16 cellular contexts compared by ENCODE assay signal in genomic region chr19:8511573-8512101, GRCh38. TPM values are rescaled to one million over a fixed set of nuclear protein-coding genes. Genes with fewer than 3 reads are reported as not detected.
DNase-seq lines count a peak whose midpoint lies in the region; ATAC-seq, FAIRE-seq and TF ChIP-seq lines count a peak whose summit lies in the region.
"Had no signal": no experiment of that assay in that cellular context is flagged by ENCODE, and none has a peak within 500 bp of the region (broad histone marks: within the 10 kb centered on the region; RNA-seq: fewer than 3 reads in every experiment).

No MANE protein-coding gene starts in this region.

- no peak overlapping the region for H2BK15ac ChIP-seq in mesendoderm (replicated peaks; ENCODE audit: low read depth)

- TF ChIP-seq EP300 in A549 (IDR thresholded peaks at IDR 0.05) = no peak

- CTCF ChIA-PET in A549 (lab: Yijun Ruan, JAX) = no interaction called here

- H3K27ac ChIP-seq in A549 (peak overlapping the region in 1 of 2 experiments; percentile 99; a peak in 2 of 6 replicates), mesendoderm (ENCODE audit: low read depth, low read length) (no peak overlapping the region)
- H3K27ac ChIP-seq: cardiac muscle cell had no signal

- no peaks in the 10 kb centered on the region; the same call in 1 of the 2 replicates for H3K36me3 ChIP-seq in H7 (replicated peaks; ENCODE audit: control insufficient read depth, insufficient read depth, low read length)
- peaks cover 3% of the 10 kb centered on the region for H3K36me3 ChIP-seq in bronchial epithelial cell (ENCODE audit: control insufficient read depth, insufficient read depth, low read length)
- H3K36me3 ChIP-seq in mesendoderm (ENCODE audit: control insufficient read depth, insufficient read depth, low read length) = no peaks in the 10 kb centered on the region
- H3K36me3 ChIP-seq: cardiac muscle cell had no signal

- H2AK5ac ChIP-seq in mesendoderm (ENCODE audit: low read length) = no peak overlapping the region

- peaks cover 3% of the 10 kb centered on the region for H3K79me1 ChIP-seq in mesendoderm (ENCODE audit: low read length)

- H3K27me3 ChIP-seq in H7 (ENCODE audit: control insufficient read depth, insufficient read depth, low read length) (no peaks in the 10 kb centered on the region), bronchial epithelial cell (ENCODE audit: control insufficient read depth, insufficient read depth, low read length) (no peaks in the 10 kb centered on the region), mesendoderm (ENCODE audit: insufficient read depth, low read length, poor library complexity) (no peaks in the 10 kb centered on the region)
- H3K27me3 ChIP-seq: cardiac muscle cell had no signal

- no peak for DNase-seq in A549 (ENCODE audit: low read depth in 1 of 2, low spot score in 1 of 2)
- no peak for DNase-seq in H7
- DNase-seq in bronchial epithelial cell (ENCODE audit: low read depth) = peak; percentile 33
- DNase-seq in mesendoderm = peak; percentile 25
- no peak for DNase-seq in T-helper 1 cell
- no peak for DNase-seq in erythroblast (lab: John Stamatoyannopoulos, UW)
- no peak for DNase-seq in cardiac septum (ENCODE audit: low spot score)
- DNase-seq: activated CD4-positive, alpha-beta T cell treated with anti-CD3 and anti-CD28 coated beads, Interleukin-2, amount 50 U/mL, for 1 hour; activated T-cell treated with anti-CD3 and anti-CD28 coated beads for 4 hours; COR-L47; effector CD4-positive, alpha-beta T cell; NCI-H2107 had no signal

- intact Hi-C loops in cardiac septum (cut with DNase I) = no loop called here

- no peak for FAIRE-seq in A549 (lab: Jason Lieb, UNC)
- no peak for FAIRE-seq in bronchial epithelial cell (lab: Jason Lieb, UNC)
- FAIRE-seq: H54 had no signal

- peaks cover 18% of the 10 kb centered on the region for H3K4me1 ChIP-seq in A549
- H3K4me1 ChIP-seq in mesendoderm (ENCODE audit: control insufficient read depth, low read depth, low read length) = peaks cover 4% of the 10 kb centered on the region

- no peak overlapping the region for H4K5ac ChIP-seq in mesendoderm (ENCODE audit: low read length)

- TF ChIP-seq RAD21 in A549 (conservative IDR thresholded peaks at IDR 0.05 in 1 of 2, IDR thresholded peaks at IDR 0.05 in 1 of 2) = no peak

- H2BK120ac ChIP-seq in mesendoderm (ENCODE audit: low read depth, low read length) = no peak overlapping the region

- ATAC-seq in A549 = no peak
- ATAC-seq in GM21367 (IDR thresholded peaks at IDR 0.05; ENCODE audit: unreplicated experiment) = no peak
- ATAC-seq: left lobe of liver had no signal

- H3K4me3 ChIP-seq in A549 (no peak overlapping the region), H7 (ENCODE audit: insufficient read depth, low read depth, low read length) (peak overlapping the region; percentile 32; the same call in 1 of the 2 replicates), bronchial epithelial cell (ENCODE audit: low read depth, low read length) (peak overlapping the region; percentile 21), mesendoderm (ENCODE audit: low read length) (no peak overlapping the region)
- H3K4me3 ChIP-seq: cardiac muscle cell had no signal

- H3K4ac ChIP-seq in mesendoderm (ENCODE audit: low read depth, low read length) = no peak overlapping the region

- H3K9me3 ChIP-seq in A549 = no peaks in the 10 kb centered on the region

- no peak overlapping the region for H3K9ac ChIP-seq in mesendoderm (ENCODE audit: low read length)

- no peaks in the 10 kb centered on the region for H3K79me2 ChIP-seq in mesendoderm (ENCODE audit: control insufficient read depth, insufficient read depth, low read length)

- no peak overlapping the region for H4K8ac ChIP-seq in mesendoderm (ENCODE audit: low read depth, low read length)

- POLR2A ChIA-PET in A549 (lab: Yijun Ruan, JAX) = no interaction called here

- no peak overlapping the region for H3K56ac ChIP-seq in mesendoderm (ENCODE audit: low read length)

- no peak overlapping the region for H3K18ac ChIP-seq in mesendoderm (ENCODE audit: low read length)

- WGBS in A549 (ENCODE audit: missing lambda C conversion rate) = 89% methylated on average over 18 of the region's 45 CpGs
- no CpG with 5 or more reads among the region's 45 CpGs for WGBS in mesendoderm (ENCODE audit: extremely low coverage, insufficient coverage, low lambda C conversion rate)

- no peak overlapping the region for H2BK5ac ChIP-seq in mesendoderm (ENCODE audit: low read length)

- 0 out of 3 replicates have a peak overlapping the region, but pooled peaks have one; percentile 1 for H3K4me2 ChIP-seq in A549
- no peak overlapping the region for H3K4me2 ChIP-seq in mesendoderm (ENCODE audit: low read length)

- TF ChIP-seq CTCF in A549 (IDR thresholded peaks at IDR 0.05) (no peak), bronchial epithelial cell (IDR thresholded peaks at IDR 0.05; ENCODE audit: insufficient read depth, low read length, severe bottlenecking) (no peak)

- no peak overlapping the region for H3K23ac ChIP-seq in mesendoderm (ENCODE audit: low read length)

- no peak for TF ChIP-seq POLR2A in A549 (IDR thresholded peaks at IDR 0.05; ENCODE audit: low read length)
- TF ChIP-seq POLR2A in erythroblast (IDR thresholded peaks at IDR 0.05; ENCODE audit: low read length) = no peak

TF ChIP-seq in A549, 52 proteins besides CTCF, POLR2A, EP300 and RAD21:
- TF ChIP-seq KDM1A (IDR thresholded peaks at IDR 0.05; ENCODE audit: low read depth) = no peak
- TF ChIP-seq RFX5 (IDR thresholded peaks at IDR 0.05) = no peak
- TF ChIP-seq CEBPB (IDR thresholded peaks at IDR 0.05) = no peak
- TF ChIP-seq PBX3 (IDR thresholded peaks at IDR 0.05) = no peak

RNA-seq across cellular contexts. Expression of gene ZNF414, which starts 2.3 kb away (rescaled TPM):
- 2.8 and 3.3 TPM in 2 replicates for polyA plus RNA-seq in A549 (2011; rRNA removed)
- polyA plus RNA-seq in A549 (2012; cell fraction: cytosol; rRNA removed) = 16.0 and 17.8 TPM in 2 replicates
- polyA plus RNA-seq in A549 (2012; cell fraction: nucleus; rRNA removed) = 23.4 and 38.8 TPM in 2 replicates
- 20.0 to 22.1 TPM (median 21.5 TPM) in 3 replicates for polyA plus RNA-seq in A549 (2017; fragmentation: RNase III; extraction: RNeasy Plus Mini Kit Qiagen cat#74134 plus additional on column Dnase treatment)
- polyA minus RNA-seq in A549 (2011; rRNA and poly(A)+ RNA removed) = 0.99 and 4.4 TPM in 2 replicates
- 7.6 and 13.1 TPM in 2 replicates for total RNA-seq in H7 (2014; rRNA removed; shearing (Covaris generic))
- total RNA-seq in bronchial epithelial cell = 2.2 and 3.4 TPM in 2 replicates
- polyA plus RNA-seq in mesendoderm (2013, experiment 1 of 2) = 25.9 TPM
- 24.4 TPM for polyA plus RNA-seq in mesendoderm (2013, experiment 2 of 2)
- 20.2 TPM for total RNA-seq in cardiac septum

RNA-seq across cellular contexts. Expression of gene PRAM1, which starts 9.2 kb away (rescaled TPM):
- 0.07 TPM in 1 of 2 replicates, not detected in the other for polyA plus RNA-seq in A549 (2011; rRNA removed)
- polyA plus RNA-seq in A549 (2012; cell fraction: cytosol; rRNA removed) = 0.05 TPM in 2 replicates
- 0.49 and 0.56 TPM in 2 replicates for polyA plus RNA-seq in A549 (2012; cell fraction: nucleus; rRNA removed)
- 0.08 to 0.28 TPM (median 0.13 TPM) in 3 replicates for polyA plus RNA-seq in A549 (2017; fragmentation: RNase III; extraction: RNeasy Plus Mini Kit Qiagen cat#74134 plus additional on column Dnase treatment)
- not detected in 2 replicates for polyA minus RNA-seq in A549 (2011; rRNA and poly(A)+ RNA removed)
- total RNA-seq in H7 (2014; rRNA removed; shearing (Covaris generic)) = 0.07 TPM in 2 replicates
- not detected in 2 replicates for total RNA-seq in bronchial epithelial cell
- 0.06 TPM for polyA plus RNA-seq in mesendoderm (2013, experiment 1 of 2)
- 0.08 TPM for polyA plus RNA-seq in mesendoderm (2013, experiment 2 of 2)
- total RNA-seq in cardiac septum = 0.62 TPM

Comparison
In these comparisons a context has a peak if more than half of its experiments do, and no peak if none do; other contexts are left out.
1. DNase-seq: peak in bronchial epithelial cell (single experiment) and mesendoderm (single experiment); none in A549 (0 of 2), H7 (single experiment), T-helper 1 cell (0 of 5), erythroblast (0 of 2) and cardiac septum (single experiment).
2. H3K4me3 ChIP-seq: peak in H7 (single experiment) and bronchial epithelial cell (single experiment); none in A549 (single experiment) and mesendoderm (single experiment).